16 cellular contexts compared by ENCODE assay signal in genomic region chr5:89374144-89374784, GRCh38.
DNase-seq lines count a peak whose midpoint lies in the region; ATAC-seq lines count a peak whose summit lies in the region.
"Had no signal": no experiment of that assay in that cellular context is flagged by ENCODE, and none has a peak within 500 bp of the region (broad histone marks: within the 10 kb centered on the region; RNA-seq: fewer than 3 reads in every experiment).

No MANE protein-coding gene starts in this region.

- ATAC-seq in GM21390 (IDR thresholded peaks at IDR 0.05; ENCODE audit: unreplicated experiment) (peak; percentile 74), HG03095 (IDR thresholded peaks at IDR 0.05; ENCODE audit: unreplicated experiment) (no peak)
- ATAC-seq: gastroesophageal sphincter had no signal

- no peaks in the 10 kb centered on the region for H3K4me1 Mint-ChIP-seq in CD8-positive, alpha-beta memory T cell

- H3K36me3 Mint-ChIP-seq in CD8-positive, alpha-beta memory T cell, result no peaks in the 10 kb centered on the region

- peaks cover 8% of the 10 kb centered on the region for H3K4me1 ChIP-seq in adipocyte (ENCODE audit: control insufficient read depth, insufficient read depth, low read length)
- no peaks in the 10 kb centered on the region for H3K4me1 ChIP-seq in CD8-positive, alpha-beta memory T cell (ENCODE audit: insufficient read depth, low read length)
- H3K4me1 ChIP-seq: gastroesophageal sphincter had no signal

- CTCF ChIA-PET in CD8-positive, alpha-beta memory T cell (lab: Charles Lee), result no interaction called here

- POLR2A ChIA-PET in CD8-positive, alpha-beta memory T cell (lab: Charles Lee), result no interaction called here

- no peak overlapping the region for H3K4me3 Mint-ChIP-seq in CD8-positive, alpha-beta memory T cell

- H3K9me3 ChIP-seq in adipocyte (ENCODE audit: control insufficient read depth, low read length), result no peaks in the 10 kb centered on the region
- no peaks in the 10 kb centered on the region for H3K9me3 ChIP-seq in CD8-positive, alpha-beta memory T cell (ENCODE audit: low read length)
- H3K9me3 ChIP-seq in MG63, result no peaks in the 10 kb centered on the region
- H3K9me3 ChIP-seq: gastroesophageal sphincter, thoracic aorta had no signal

- H3K9me3 Mint-ChIP-seq in CD8-positive, alpha-beta memory T cell, result peaks cover 2 to 25% (median 5%) of the 10 kb centered on the region in 5 donors

- no peak overlapping the region for H3K4me3 ChIP-seq in adipocyte (ENCODE audit: low read length)
- no peak overlapping the region for H3K4me3 ChIP-seq in CD8-positive, alpha-beta memory T cell (ENCODE audit: low read length)
- H3K4me3 ChIP-seq in MG63, result no peak overlapping the region
- H3K4me3 ChIP-seq: cardiac muscle cell, gastroesophageal sphincter, GM23248, thoracic aorta had no signal

- no peak overlapping the region for H3K27ac Mint-ChIP-seq in CD8-positive, alpha-beta memory T cell

- H3K27me3 Mint-ChIP-seq in CD8-positive, alpha-beta memory T cell, result peaks cover 0 to 1% of the 10 kb centered on the region in 2 donors

- H3K9ac ChIP-seq in adipocyte (ENCODE audit: low read length), result no peak overlapping the region
- H3K9ac ChIP-seq: GM23248 had no signal

- no peak overlapping the region for H3K27ac ChIP-seq in CD8-positive, alpha-beta memory T cell (ENCODE audit: low read depth, low read length)
- H3K27ac ChIP-seq: cardiac muscle cell, gastroesophageal sphincter, GM23248, thoracic aorta had no signal

- H3K36me3 ChIP-seq in adipocyte (ENCODE audit: control insufficient read depth, insufficient read depth, low read length, severe bottlenecking) (no peaks in the 10 kb centered on the region), MG63 (no peaks in the 10 kb centered on the region)
- H3K36me3 ChIP-seq in CD8-positive, alpha-beta memory T cell (ENCODE audit: insufficient read depth, low read length), result no peaks in the 10 kb centered on the region
- H3K36me3 ChIP-seq: cardiac muscle cell, gastroesophageal sphincter, thoracic aorta had no signal

- DNase-seq in COLO668 (lab: John Stamatoyannopoulos, UW; ENCODE audit: unreplicated experiment), result peak; percentile 75
- peak; percentile 64 to 83 for DNase-seq in NCI-H1930 (lab: John Stamatoyannopoulos, UW)
- DNase-seq in adipocyte (ENCODE audit: low read depth), result peak; percentile 23
- no peak for DNase-seq in CD8-positive, alpha-beta memory T cell
- no peak for DNase-seq in SIG-M5 treated with dmso at 0.1 percent for 504 hours (lab: John Stamatoyannopoulos, UW; ENCODE audit: unreplicated experiment)
- no peak for DNase-seq in MG63
- DNase-seq: activated CD8-positive, alpha-beta memory T cell treated with anti-CD3 and anti-CD28 coated beads for 24 hours; activated gamma-delta T cell treated with Interleukin-2 at 50 U/mL for 16 hours; GM23248; Right ventricle myocardium superior; stimulated activated CD4-positive, alpha-beta T cell treated with anti-CD3 and anti-CD28 coated beads, Interleukin-15, amount 100 ng/mL, for 24 hours had no signal

- H3K27me3 ChIP-seq in adipocyte (replicated peaks; ENCODE audit: control insufficient read depth, insufficient read depth, low read length) (no peaks in the 10 kb centered on the region), MG63 (peaks cover 4% of the 10 kb centered on the region; the same call in 1 of the 2 replicates)
- no peaks in the 10 kb centered on the region for H3K27me3 ChIP-seq in CD8-positive, alpha-beta memory T cell (ENCODE audit: insufficient read depth, low read length, poor library complexity, severe bottlenecking)
- H3K27me3 ChIP-seq: cardiac muscle cell, gastroesophageal sphincter had no signal

Comparison
In these comparisons a context has a peak if more than half of its experiments do, and no peak if none do; other contexts are left out.
1. DNase-seq: peak in COLO668 (single experiment), NCI-H1930 (2 of 2) and adipocyte (single experiment); none in CD8-positive, alpha-beta memory T cell (0 of 5), SIG-M5 treated with dmso at 0.1 percent for 504 hours (single experiment) and MG63 (single experiment).